ENCODE assay signal across 21 cellular contexts in genomic region chr1:97412737-97413136, GRCh38.
"Had no signal": no experiment of that assay in that cellular context is flagged by ENCODE, and none has a peak within 500 bp of the region (broad histone marks: within the 10 kb centered on the region; RNA-seq: fewer than 3 reads in every experiment).

No MANE protein-coding gene starts in this region.

- H3K4me2 ChIP-seq: hepatocyte had no signal

- DNase-seq: activated CD4-positive, alpha-beta T cell treated with anti-CD3 and anti-CD28 coated beads, Interleukin-2, amount 50 U/mL, for 1 hour; activated CD8-positive, alpha-beta memory T cell treated with anti-CD3 and anti-CD28 coated beads for 24 hours; activated gamma-delta T cell treated with Interleukin-2 at 50 U/mL for 16 hours; activated naive CD8-positive, alpha-beta T cell treated with anti-CD3 and anti-CD28 coated beads, Interleukin-2, amount 10 ng/mL, durations not matched to agents 7 days and 5 days; anterior cingulate cortex; brain microvascular endothelial cell; dorsolateral prefrontal cortex; endodermal cell; erythroblast; left ventricle myocardium superior; mesendoderm; natural killer cell; small intestine; stimulated activated naive CD8-positive, alpha-beta T cell treated with anti-CD3 and anti-CD28 coated beads, Interleukin-15, Interleukin-2, amounts not matched to agents 100 U/mL and 50 U/mL, for 24 hours; T-helper 1 cell; T1000; upper lobe of left lung had no signal

- H3K4me1 ChIP-seq: right atrium auricular region, upper lobe of left lung had no signal

- H3K4me3 ChIP-seq: hepatocyte, right atrium auricular region, upper lobe of left lung had no signal

- H3K36me3 ChIP-seq: brain microvascular endothelial cell, neutrophil, right atrium auricular region had no signal

- H3K9me3 ChIP-seq: neutrophil, right atrium auricular region, upper lobe of left lung had no signal

- ATAC-seq: activated CD4-positive, CD25-positive, alpha-beta regulatory T cell treated with anti-CD3 and anti-CD28 coated beads, Interleukin-2, amount 50 U/mL, for 24 hours; left ventricle myocardium superior; natural killer cell; stimulated activated naive CD8-positive, alpha-beta T cell treated with anti-CD3 and anti-CD28 coated beads, Interleukin-15, Interleukin-2, amounts not matched to agents 100 U/mL and 50 U/mL, for 24 hours had no signal

- H3K79me2 ChIP-seq: hepatocyte had no signal

- H2AFZ ChIP-seq: hepatocyte had no signal

- H3K27ac ChIP-seq: brain microvascular endothelial cell, hepatocyte, neutrophil, right atrium auricular region, upper lobe of left lung had no signal

- H3K27me3 ChIP-seq: brain microvascular endothelial cell, dorsolateral prefrontal cortex, hepatocyte, neutrophil, right atrium auricular region, upper lobe of left lung had no signal
